ENCODE assay signal across 9 cellular contexts in the genomic region with DNA sequence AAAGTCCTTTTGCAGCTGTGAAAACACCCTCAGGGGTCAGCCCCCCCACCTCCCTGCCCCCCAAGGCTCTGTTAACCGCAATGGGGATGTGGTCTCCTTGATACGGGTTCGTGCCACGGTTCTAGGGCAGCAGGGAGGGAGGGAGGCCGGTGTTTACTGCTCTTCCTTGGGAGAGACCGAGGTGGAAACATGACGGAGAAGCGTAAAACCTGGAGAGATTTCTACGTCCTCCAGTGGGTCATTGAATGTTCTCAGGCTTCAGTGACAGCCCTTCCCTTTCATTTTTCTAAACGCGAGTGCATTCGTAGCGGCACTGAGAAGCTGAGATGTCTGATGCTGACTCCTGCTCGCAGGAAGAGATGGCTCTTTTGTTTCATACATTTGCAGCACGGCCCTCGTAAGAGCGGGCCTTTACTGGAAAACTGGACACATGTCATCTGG. TPM values are rescaled to one million over a fixed set of nuclear protein-coding genes. Genes with fewer than 3 reads are reported as not detected.
DNase-seq lines count a peak whose midpoint lies in the region; ATAC-seq and TF ChIP-seq lines count a peak whose summit lies in the region.
"Had no signal": no experiment of that assay in that cellular context is flagged by ENCODE, and none has a peak within 500 bp of the region (broad histone marks: within the 10 kb centered on the region; RNA-seq: fewer than 3 reads in every experiment).

No MANE protein-coding gene starts in this region.

- peak; percentile 54 for ATAC-seq in T-helper 17 cell

- H3K27me3 ChIP-seq in HUES6 (ENCODE audit: control insufficient read depth, insufficient read depth, low read length) = peaks cover 32% of the 10 kb centered on the region; the same call in 1 of the 2 replicates
- peaks cover 0 to 11% (median 0%) of the 10 kb centered on the region in 4 donors for H3K27me3 ChIP-seq in esophagus muscularis mucosa
- no peaks in the 10 kb centered on the region for H3K27me3 ChIP-seq in uterus
- H3K27me3 ChIP-seq: sigmoid colon had no signal

- intact Hi-C loops in esophagus muscularis mucosa (cut with DNase I) = no loop called here
- intact Hi-C loops in posterior vena cava (cut with DNase I) = no loop called here
- intact Hi-C loops in uterus (cut with DNase I; ENCODE audit: low total_unique reads) = no loop called here

- H3K36me3 ChIP-seq in HUES6 (ENCODE audit: control insufficient read depth, insufficient read depth, low read length) (no peaks in the 10 kb centered on the region), esophagus muscularis mucosa (no peaks in the 10 kb centered on the region), uterus (no peaks in the 10 kb centered on the region)
- H3K36me3 ChIP-seq: sigmoid colon had no signal

- H3K9me3 Mint-ChIP-seq in progenitor cell of endocrine pancreas (ENCODE audit: low read depth) = peaks cover 10% of the 10 kb centered on the region

- no peak overlapping the region for H3K9ac ChIP-seq in HUES6 (ENCODE audit: low read length)

- H3K27ac ChIP-seq in HUES6 (ENCODE audit: low read depth, low read length) = no peak overlapping the region
- H3K27ac ChIP-seq in esophagus muscularis mucosa (replicated peaks in 1 of 4) = no peak overlapping the region
- H3K27ac ChIP-seq in uterus = no peak overlapping the region
- H3K27ac ChIP-seq: sigmoid colon had no signal

- DNase-seq in T-helper 17 cell (no peak), esophagus muscularis mucosa (ENCODE audit: extremely low spot score) (peak; percentile 70), posterior vena cava (ENCODE audit: low spot score) (peak; percentile 64), uterus (no peak), amniotic stem cell (lab: John Stamatoyannopoulos, UW) (no peak), progenitor cell of endocrine pancreas (ENCODE audit: low spot score, unreplicated experiment) (no peak)
- DNase-seq: GF-D8, sigmoid colon had no signal

- H3K27ac Mint-ChIP-seq in T-helper 17 cell = peak overlapping the region; percentile 27
- no peak overlapping the region for H3K27ac Mint-ChIP-seq in progenitor cell of endocrine pancreas

- H3K4me3 ChIP-seq in HUES6 (ENCODE audit: low read depth, low read length) (peak overlapping the region; percentile 34; the same call in 1 of the 2 replicates), esophagus muscularis mucosa (peak overlapping the region in 2 of 4 donors; percentile 1 to 24), uterus (no peak overlapping the region)

- TF ChIP-seq POLR2A in esophagus muscularis mucosa (IDR thresholded peaks at IDR 0.05; ENCODE audit: low read depth) (no peak), uterus (IDR thresholded peaks at IDR 0.05) (no peak)

- H3K4me1 ChIP-seq in HUES6 (ENCODE audit: control insufficient read depth, insufficient read depth, low read length) = peaks cover 15% of the 10 kb centered on the region
- peaks cover 7 to 33% (median 32%) of the 10 kb centered on the region in 4 donors for H3K4me1 ChIP-seq in esophagus muscularis mucosa
- no peaks in the 10 kb centered on the region for H3K4me1 ChIP-seq in uterus

- TF ChIP-seq EP300 in esophagus muscularis mucosa (IDR thresholded peaks at IDR 0.05) = no peak

- H3K9me3 ChIP-seq in HUES6 (ENCODE audit: control insufficient read depth, insufficient read depth, low read depth, low read length) (peaks cover 10% of the 10 kb centered on the region), T-helper 17 cell (ENCODE audit: control insufficient read depth, low read length, poor library complexity, severe bottlenecking) (no peaks in the 10 kb centered on the region), esophagus muscularis mucosa (peaks cover 0 to 4% (median 0%) of the 10 kb centered on the region in 4 donors), uterus (no peaks in the 10 kb centered on the region)
- H3K9me3 ChIP-seq: sigmoid colon had no signal

- TF ChIP-seq CTCF in esophagus muscularis mucosa (IDR thresholded peaks at IDR 0.05) = no peak
- TF ChIP-seq CTCF in uterus (IDR thresholded peaks at IDR 0.05) = no peak
- no peak for TF ChIP-seq CTCF in progenitor cell of endocrine pancreas (IDR thresholded peaks at IDR 0.05; ENCODE audit: unreplicated experiment)

- WGBS in esophagus muscularis mucosa = 71% methylated on average over 17 of the region's 17 CpGs

- peak overlapping the region; percentile 71 for H3K4me3 Mint-ChIP-seq in T-helper 17 cell
- no peak overlapping the region for H3K4me3 Mint-ChIP-seq in progenitor cell of endocrine pancreas (ENCODE audit: low read depth)

- H3K27me3 Mint-ChIP-seq in T-helper 17 cell (peaks cover 34% of the 10 kb centered on the region), progenitor cell of endocrine pancreas (peaks cover 42% of the 10 kb centered on the region)

- H3K4me1 Mint-ChIP-seq in T-helper 17 cell (peaks cover 12% of the 10 kb centered on the region), progenitor cell of endocrine pancreas (ENCODE audit: low read depth) (peaks cover 8% of the 10 kb centered on the region)

- H3K36me3 Mint-ChIP-seq in T-helper 17 cell (ENCODE audit: low read depth) (peaks cover 5% of the 10 kb centered on the region), progenitor cell of endocrine pancreas (ENCODE audit: insufficient read depth) (no peaks in the 10 kb centered on the region)

RNA-seq across cellular contexts. Expression of a gene that starts 40.5 kb away (rescaled TPM):
- total RNA-seq in T-helper 17 cell (10 to 100 TPM; 78.9 to 79.0 TPM), esophagus muscularis mucosa (100 to 1,000 TPM in 1 of 4 donors, 10 to 100 TPM in 3; 59.4 to 119 (median 76.1) TPM), posterior vena cava (10 to 100 TPM; 47.6 to 66.9 TPM), uterus (10 to 100 TPM; 42.1 to 91.5 (median 73.4) TPM), progenitor cell of endocrine pancreas (38.4 and 46.2 TPM in 2 replicates)

Comparison
In these comparisons a context has a peak if more than half of its experiments do, and no peak if none do; other contexts are left out.
1. DNase-seq: peak in esophagus muscularis mucosa (single experiment) and posterior vena cava (single experiment); none in T-helper 17 cell (0 of 3), uterus (0 of 2), amniotic stem cell (single experiment) and progenitor cell of endocrine pancreas (single experiment).